1 cellular context compared by ENCODE assay signal in the genomic region with DNA sequence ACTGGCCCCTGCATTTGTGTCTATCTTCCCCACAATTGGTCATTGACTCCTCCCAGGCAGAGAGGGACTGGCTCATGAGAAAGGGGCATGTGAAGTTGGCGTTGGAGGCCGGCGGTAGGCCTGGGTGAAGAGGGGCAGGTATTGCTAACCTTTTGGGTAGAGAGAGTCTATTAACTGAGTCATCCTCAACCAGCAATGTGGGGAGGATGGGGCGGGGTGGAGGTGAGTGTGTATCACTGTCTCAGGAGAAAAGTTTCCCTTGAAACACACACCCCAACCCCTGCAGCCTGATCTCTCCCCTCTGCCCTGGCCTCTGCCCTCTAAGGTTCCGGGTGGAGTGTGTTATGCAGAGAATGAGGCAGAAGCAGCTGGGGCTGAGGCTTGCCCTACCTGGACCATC.
TF ChIP-seq lines count a peak whose summit lies in the region.

No MANE protein-coding gene starts in this region.

TF ChIP-seq in HCT116, 20 proteins besides CTCF, POLR2A, EP300 and RAD21 (continued from another document):
- TF ChIP-seq ZBTB33 (IDR thresholded peaks at IDR 0.05; ENCODE audit: extremely low read depth, insufficient replicate concordance, low read length) (no peak), YY1 (IDR thresholded peaks at IDR 0.05; ENCODE audit: extremely low read depth, insufficient replicate concordance, low read depth, low read length) (no peak), CEBPB (IDR thresholded peaks at IDR 0.05; ENCODE audit: low read depth) (no peak), EZH2phosphoT487 (IDR thresholded peaks at IDR 0.05; ENCODE audit: borderline replicate concordance) (no peak), REST (IDR thresholded peaks at IDR 0.05; ENCODE audit: low read depth) (no peak), SP1 (IDR thresholded peaks at IDR 0.05; ENCODE audit: low read depth) (no peak), SRF (IDR thresholded peaks at IDR 0.05; ENCODE audit: low read depth) (no peak), POLR2AphosphoS5 (IDR thresholded peaks at IDR 0.05; ENCODE audit: low read depth, low read length) (no peak), TCF7L2 (IDR thresholded peaks at IDR 0.05; ENCODE audit: borderline replicate concordance, extremely low read depth, insufficient read depth, insufficient read length) (no peak)
- TF ChIP-seq, protein P1, sequence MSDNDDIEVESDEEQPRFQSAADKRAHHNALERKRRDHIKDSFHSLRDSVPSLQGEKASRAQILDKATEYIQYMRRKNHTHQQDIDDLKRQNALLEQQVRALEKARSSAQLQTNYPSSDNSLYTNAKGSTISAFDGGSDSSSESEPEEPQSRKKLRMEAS (IDR thresholded peaks at IDR 0.05): no peak
- TF ChIP-seq, protein P2, sequence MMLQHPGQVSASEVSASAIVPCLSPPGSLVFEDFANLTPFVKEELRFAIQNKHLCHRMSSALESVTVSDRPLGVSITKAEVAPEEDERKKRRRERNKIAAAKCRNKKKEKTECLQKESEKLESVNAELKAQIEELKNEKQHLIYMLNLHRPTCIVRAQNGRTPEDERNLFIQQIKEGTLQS (IDR thresholded peaks at IDR 0.05): no peak
